ENCODE assay signal across 1 cellular context in genomic region chr16:30539000-30539964, GRCh38.
TF ChIP-seq lines count a peak whose summit lies in the region.

No MANE protein-coding gene starts in this region.

TF ChIP-seq in GM23338, 12 proteins besides CTCF, POLR2A, EP300 and RAD21 (continued from another document):
- TF ChIP-seq REST (IDR thresholded peaks at IDR 0.05; ENCODE audit: unreplicated experiment) = no peak
- no peak for TF ChIP-seq ZNF462 (CRISPR knock-in tag; IDR thresholded peaks at IDR 0.05)
- TF ChIP-seq CREB1 (CRISPR knock-in tag; IDR thresholded peaks at IDR 0.05; ENCODE audit: low read depth) = no peak
- no peak for TF ChIP-seq STAT1 (IDR thresholded peaks at IDR 0.05; ENCODE audit: unreplicated experiment)
- no peak for TF ChIP-seq EZH2phosphoT487 (IDR thresholded peaks at IDR 0.05; ENCODE audit: unreplicated experiment)
- no peak for TF ChIP-seq ZNF114 (CRISPR knock-in tag; IDR thresholded peaks at IDR 0.05)
- no peak for TF ChIP-seq ETS1 (IDR thresholded peaks at IDR 0.05)
- TF ChIP-seq POLR2AphosphoS5 (IDR thresholded peaks at IDR 0.05; ENCODE audit: low read depth) = no peak
TF ChIP-seq in GM23338: peak in this region for 0.
